ENCODE assay signal across 8 cellular contexts in the genomic region with DNA sequence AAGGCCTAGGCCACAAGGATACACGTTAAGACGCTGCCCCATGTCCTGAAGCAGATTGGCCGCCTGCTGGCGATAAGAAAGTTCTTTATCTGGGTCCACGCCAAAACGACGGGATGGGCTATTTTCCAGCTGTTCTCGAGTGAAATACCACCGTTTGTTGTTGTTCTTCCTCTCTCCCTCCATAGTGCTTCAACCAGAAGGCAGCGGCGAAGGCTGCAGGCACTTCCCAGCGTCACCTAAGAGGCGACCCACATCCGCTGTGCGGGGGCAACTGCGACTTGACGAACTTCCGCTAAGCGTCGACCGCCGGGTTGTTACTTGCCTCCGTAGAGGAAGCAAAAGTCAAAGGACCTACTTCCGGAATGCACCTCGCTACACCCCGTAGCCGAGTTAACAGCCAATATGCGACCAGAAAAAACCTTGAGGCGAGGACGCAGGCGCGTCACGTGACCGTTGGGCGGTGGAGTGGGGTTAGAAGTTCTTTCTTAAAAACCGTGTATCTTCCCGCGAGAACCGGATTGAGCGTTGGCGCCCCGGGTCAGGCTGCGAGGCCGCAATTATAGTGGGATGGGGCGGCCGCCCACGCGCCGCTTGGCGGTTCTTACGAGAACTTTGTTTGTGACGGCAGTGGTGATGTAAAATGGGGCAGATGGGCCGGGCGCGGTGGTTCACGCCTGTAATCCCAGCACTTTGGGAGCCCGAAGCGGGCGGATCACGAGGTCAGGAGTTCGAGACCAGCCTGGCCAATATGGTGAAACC. TPM values are rescaled to one million over a fixed set of nuclear protein-coding genes. Genes with fewer than 3 reads are reported as not detected.
A peak's percentile ranks its signal among the peaks of the same experiment; 100 is the strongest.
DNase-seq lines count a peak whose midpoint lies in the region; ATAC-seq and TF ChIP-seq lines count a peak whose summit lies in the region.

A gene (minus strand): TSS at position 215 of the 759 bp plus-strand sequence. CDS start 32 bp downstream, at position 183.

- H2AFZ ChIP-seq in SU-DHL-6 (ENCODE audit: low read depth, low read length, severe bottlenecking) = peak within 1 kb of the TSS; percentile 88

- peaks cover 29% of the 10 kb centered on the region for H3K4me1 Mint-ChIP-seq in activated naive CD8-positive, alpha-beta T cell treated with anti-CD3 and anti-CD28 coated beads, Interleukin-2, amount 10 ng/mL, durations not matched to agents 7 days and 5 days
- peaks cover 6% of the 10 kb centered on the region for H3K4me1 Mint-ChIP-seq in glutamatergic neuron (ENCODE audit: low read depth, unreplicated experiment)
- peaks cover 37% of the 10 kb centered on the region for H3K4me1 Mint-ChIP-seq in osteocyte (ENCODE audit: unreplicated experiment)

- peaks cover 40% of the 10 kb centered on the region for H3K36me3 Mint-ChIP-seq in activated naive CD8-positive, alpha-beta T cell treated with anti-CD3 and anti-CD28 coated beads, Interleukin-2, amount 10 ng/mL, durations not matched to agents 7 days and 5 days
- H3K36me3 Mint-ChIP-seq in glutamatergic neuron (ENCODE audit: unreplicated experiment) = peaks cover 15% of the 10 kb centered on the region
- H3K36me3 Mint-ChIP-seq in osteocyte (ENCODE audit: unreplicated experiment) = peaks cover 13% of the 10 kb centered on the region

- TF ChIP-seq CTCF in GM12872 (IDR thresholded peaks at IDR 0.05; ENCODE audit: insufficient read depth, low read depth, low read length) (peak; percentile 26; the same call in 1 of the 3 replicates), SU-DHL-6 (IDR thresholded peaks at IDR 0.05; ENCODE audit: insufficient read depth, low read length, poor library complexity, severe bottlenecking) (no peak), glutamatergic neuron (IDR thresholded peaks at IDR 0.05; ENCODE audit: partially characterized antibody, unreplicated experiment) (peak; percentile 31), osteocyte (IDR thresholded peaks at IDR 0.05) (peak; percentile 36)

- H3K27me3 ChIP-seq in SU-DHL-6 (ENCODE audit: low read length) (no peaks in the 10 kb centered on the region), thymus (ENCODE audit: control insufficient read depth, insufficient read depth) (no peaks in the 10 kb centered on the region)

- peaks cover 6% of the 10 kb centered on the region for H3F3A ChIP-seq in SU-DHL-6 (ENCODE audit: insufficient read depth)

- H3K36me3 ChIP-seq in SU-DHL-6 (ENCODE audit: low read length) (peaks cover 16% of the 10 kb centered on the region; the same call in 1 of the 2 replicates), thymus (ENCODE audit: control insufficient read depth, insufficient read depth) (peaks cover 11% of the 10 kb centered on the region)

- H3K27ac Mint-ChIP-seq in activated naive CD8-positive, alpha-beta T cell treated with anti-CD3 and anti-CD28 coated beads, Interleukin-2, amount 10 ng/mL, durations not matched to agents 7 days and 5 days = peak within 1 kb of the TSS; percentile 98
- H3K27ac Mint-ChIP-seq in glutamatergic neuron (ENCODE audit: unreplicated experiment) (peak within 1 kb of the TSS; percentile 94), osteocyte (ENCODE audit: unreplicated experiment) (peak within 1 kb of the TSS; percentile 98)

- H3K27ac ChIP-seq in SU-DHL-6 (ENCODE audit: low read depth, low read length) (peak within 1 kb of the TSS; percentile 72), thymus (ENCODE audit: low read depth) (peak within 1 kb of the TSS; percentile 97)

- H3K4me3 ChIP-seq in SU-DHL-6 (ENCODE audit: insufficient read depth, low read length, poor library complexity, severe bottlenecking) (peak within 1 kb of the TSS; percentile 98), thymus (ENCODE audit: low read length) (peak within 1 kb of the TSS; percentile 75)

- ATAC-seq in HG02759 (IDR thresholded peaks at IDR 0.05; ENCODE audit: unreplicated experiment) = peak; percentile 97
- ATAC-seq in activated naive CD8-positive, alpha-beta T cell treated with anti-CD3 and anti-CD28 coated beads, Interleukin-2, amount 10 ng/mL, durations not matched to agents 7 days and 5 days (ENCODE audit: low read depth) = peak; percentile 96

- H3K9me3 Mint-ChIP-seq in activated naive CD8-positive, alpha-beta T cell treated with anti-CD3 and anti-CD28 coated beads, Interleukin-2, amount 10 ng/mL, durations not matched to agents 7 days and 5 days = peaks cover 15% of the 10 kb centered on the region
- H3K9me3 Mint-ChIP-seq in glutamatergic neuron (ENCODE audit: unreplicated experiment) (peaks cover 20% of the 10 kb centered on the region), osteocyte (ENCODE audit: unreplicated experiment) (peaks cover 8% of the 10 kb centered on the region)

- H3K4me2 ChIP-seq in SU-DHL-6 (ENCODE audit: low read depth, low read length, poor library complexity, severe bottlenecking) = peak within 1 kb of the TSS; percentile 95

- under 1% methylated on average over 61 of the region's 61 CpGs for WGBS in thymus

- no peaks in the 10 kb centered on the region for H4K20me1 ChIP-seq in SU-DHL-6 (ENCODE audit: low read depth, low read length)

- H3K9me3 ChIP-seq in SU-DHL-6 (ENCODE audit: insufficient read depth, low read length) (no peaks in the 10 kb centered on the region; the same call in 1 of the 2 replicates), thymus (ENCODE audit: control insufficient read depth) (no peaks in the 10 kb centered on the region)

- no peaks in the 10 kb centered on the region for H3K9me2 ChIP-seq in SU-DHL-6 (replicated peaks; ENCODE audit: insufficient read depth, low read length)

- no peaks in the 10 kb centered on the region for H3K27me3 Mint-ChIP-seq in activated naive CD8-positive, alpha-beta T cell treated with anti-CD3 and anti-CD28 coated beads, Interleukin-2, amount 10 ng/mL, durations not matched to agents 7 days and 5 days
- H3K27me3 Mint-ChIP-seq in glutamatergic neuron (ENCODE audit: unreplicated experiment) (peaks cover 10% of the 10 kb centered on the region), osteocyte (ENCODE audit: unreplicated experiment) (no peaks in the 10 kb centered on the region)

- H3K79me2 ChIP-seq in SU-DHL-6 (ENCODE audit: insufficient read depth, low read length) = peaks cover 41% of the 10 kb centered on the region

- peak within 1 kb of the TSS; percentile 94 for H3K4me3 Mint-ChIP-seq in activated naive CD8-positive, alpha-beta T cell treated with anti-CD3 and anti-CD28 coated beads, Interleukin-2, amount 10 ng/mL, durations not matched to agents 7 days and 5 days
- peak within 1 kb of the TSS; percentile 93 for H3K4me3 Mint-ChIP-seq in glutamatergic neuron (ENCODE audit: unreplicated experiment)
- H3K4me3 Mint-ChIP-seq in osteocyte (ENCODE audit: unreplicated experiment) = peak within 1 kb of the TSS; percentile 97

- POLR2A ChIA-PET in activated naive CD8-positive, alpha-beta T cell treated with anti-CD3 and anti-CD28 coated beads, Interleukin-2, amount 10 ng/mL, durations not matched to agents 7 days and 5 days (lab: Charles Lee) = interaction anchor here (0.6 to 2.2 kb wide), 3 partner anchors 11 to 135 kb away, joined by 3 to 13 read pairs (median 6); a partner anchor contains a TSS

- DNase-seq in NCI-H128 (lab: John Stamatoyannopoulos, UW; ENCODE audit: unreplicated experiment) = peak; percentile 99
- peak; percentile 95 for DNase-seq in activated naive CD8-positive, alpha-beta T cell treated with anti-CD3 and anti-CD28 coated beads, Interleukin-2, amount 10 ng/mL, durations not matched to agents 7 days and 5 days
- DNase-seq in glutamatergic neuron = peak; percentile 98
- DNase-seq in osteocyte (ENCODE audit: extremely low spot score, unreplicated experiment) = peak; percentile 99

- H3K4me1 ChIP-seq in thymus (ENCODE audit: control insufficient read depth, insufficient read depth, low read length) = peaks cover 14% of the 10 kb centered on the region

- peak within 1 kb of the TSS; percentile 85 for H3K9ac ChIP-seq in SU-DHL-6 (ENCODE audit: low read length)

RNA-seq across cellular contexts. Expression of the gene that starts here (rescaled TPM):
- 10 to 100 TPM; 58.7 to 60.4 TPM for total RNA-seq in activated naive CD8-positive, alpha-beta T cell treated with anti-CD3 and anti-CD28 coated beads, Interleukin-2, amount 10 ng/mL, durations not matched to agents 7 days and 5 days
- 42.5 TPM for total RNA-seq in glutamatergic neuron (ENCODE audit: unreplicated experiment)
- 32.9 and 33.8 TPM in 2 replicates for total RNA-seq in osteocyte
- polyA plus RNA-seq in thymus = 9.2 TPM

Comparison
In these comparisons a context has a peak if more than half of its experiments do, and no peak if none do; other contexts are left out.
1. Peak in every context shown above with its lines: DNase-seq, ATAC-seq, H3K4me3 ChIP-seq and H3K27ac ChIP-seq.